In genomic region chr1:51484591-51484990, GRCh38 we compare ENCODE assay signal across 27 cellular contexts. TPM values are rescaled to one million over a fixed set of nuclear protein-coding genes. Genes with fewer than 3 reads are reported as not detected.
DNase-seq lines count a peak whose midpoint lies in the region; ATAC-seq, FAIRE-seq and TF ChIP-seq lines count a peak whose summit lies in the region.
"Had no signal": no experiment of that assay in that cellular context is flagged by ENCODE, and none has a peak within 500 bp of the region (broad histone marks: within the 10 kb centered on the region; RNA-seq: fewer than 3 reads in every experiment).

No MANE protein-coding gene starts in this region.

- no peak for TF ChIP-seq EP300 in upper lobe of left lung (IDR thresholded peaks at IDR 0.05)

- no peak for TF ChIP-seq POLR2A in upper lobe of left lung (IDR thresholded peaks at IDR 0.05)

- ATAC-seq in GM21717 (IDR thresholded peaks at IDR 0.05; ENCODE audit: unreplicated experiment) (no peak), upper lobe of left lung (ENCODE audit: low FRiP score in 2 of 2) (no peak)
- no peak for ATAC-seq in naive thymus-derived CD8-positive, alpha-beta T cell
- ATAC-seq: heart right ventricle; SK-N-SH treated with all-trans-retinoic acid at 6 μM for 48 hours; stimulated activated naive B cell treated with anti-CD40 and anti-IgM and Interleukin-4, amounts not matched to agents 10 μg/mL and 1 μg/mL and 100 μg/mL, for 72 hours had no signal

- no peak overlapping the region for H3K27ac Mint-ChIP-seq in naive thymus-derived CD8-positive, alpha-beta T cell
- H3K27ac Mint-ChIP-seq: activated B cell treated with CpG ODN at 0.5 μM for 24 hours; endodermal cell; neural progenitor cell; stimulated activated naive B cell treated with anti-CD40 and anti-IgM and Interleukin-4, amounts not matched to agents 10 μg/mL and 1 μg/mL and 100 μg/mL, for 72 hours had no signal

- H3K79me2 ChIP-seq in GM23248 (ENCODE audit: insufficient read depth), result peaks cover 89% of the 10 kb centered on the region

- H3K9me2 ChIP-seq in GM23248 (ENCODE audit: insufficient read depth), result no peaks in the 10 kb centered on the region

- H3K4me3 Mint-ChIP-seq in naive thymus-derived CD8-positive, alpha-beta T cell, result no peak overlapping the region
- H3K4me3 Mint-ChIP-seq: activated B cell treated with CpG ODN at 0.5 μM for 24 hours; CD4-positive, alpha-beta memory T cell; endodermal cell; neural progenitor cell; stimulated activated naive B cell treated with anti-CD40 and anti-IgM and Interleukin-4, amounts not matched to agents 10 μg/mL and 1 μg/mL and 100 μg/mL, for 72 hours had no signal

- H3K27me3 ChIP-seq in GM23248 (replicated peaks; ENCODE audit: insufficient read depth), result no peaks in the 10 kb centered on the region
- H3K27me3 ChIP-seq in upper lobe of left lung, result no peaks in the 10 kb centered on the region
- H3K27me3 ChIP-seq: breast epithelium, heart right ventricle, MG63, neural progenitor cell had no signal

- H3K4me1 ChIP-seq in GM23248 (ENCODE audit: insufficient read depth) (no peaks in the 10 kb centered on the region), upper lobe of left lung (peaks cover 10 to 16% (median 12%) of the 10 kb centered on the region in 4 donors)
- H3K4me1 ChIP-seq: breast epithelium, neural progenitor cell had no signal

- in situ Hi-C loops in GM23248 (cut with MboI), result no loop called here

- FAIRE-seq in RCC 7860 (lab: Jason Lieb, UNC), result peak; percentile 44

- H4K20me1 ChIP-seq in GM23248 (ENCODE audit: insufficient read depth), result no peaks in the 10 kb centered on the region

- no peak overlapping the region for H3K4me2 ChIP-seq in GM23248 (ENCODE audit: unreplicated experiment)
- H3K4me2 ChIP-seq: neural progenitor cell, smooth muscle cell had no signal

- H3K4me3 ChIP-seq in GM23248, result no peak overlapping the region
- H3K4me3 ChIP-seq in fibroblast of villous mesenchyme (ENCODE audit: low read depth, low read length), result no peak overlapping the region
- H3K4me3 ChIP-seq in upper lobe of left lung, result no peak overlapping the region
- H3K4me3 ChIP-seq: breast epithelium, heart right ventricle, MG63, neural progenitor cell, smooth muscle cell, thoracic aorta had no signal

- H3K36me3 ChIP-seq in GM23248 (ENCODE audit: low read depth) (no peaks in the 10 kb centered on the region), upper lobe of left lung (peaks cover 0 to 1% (median 0%) of the 10 kb centered on the region in 4 donors)
- H3K36me3 ChIP-seq: breast epithelium, neural progenitor cell, thoracic aorta had no signal

- H3F3A ChIP-seq in GM23248 (ENCODE audit: insufficient read depth), result no peaks in the 10 kb centered on the region

- H2AFZ ChIP-seq in GM23248, result no peak overlapping the region
- H2AFZ ChIP-seq: neural progenitor cell had no signal

- H3K9me3 ChIP-seq in GM23248 (ENCODE audit: low read depth) (no peaks in the 10 kb centered on the region), upper lobe of left lung (no peaks in the 10 kb centered on the region)
- H3K9me3 ChIP-seq: breast epithelium, heart right ventricle, MG63, thoracic aorta had no signal

- H3K27ac ChIP-seq in GM23248, result no peak overlapping the region
- H3K27ac ChIP-seq in upper lobe of left lung, result no peak overlapping the region
- H3K27ac ChIP-seq: breast epithelium, heart right ventricle, HL-60, neural progenitor cell, thoracic aorta had no signal

- H3K4me1 Mint-ChIP-seq in naive thymus-derived CD8-positive, alpha-beta T cell, result peaks cover 15 to 42% (median 29%) of the 10 kb centered on the region in 4 donors
- H3K4me1 Mint-ChIP-seq: neural progenitor cell had no signal

- no peak overlapping the region for H3K9ac ChIP-seq in GM23248
- H3K9ac ChIP-seq: neural progenitor cell had no signal

- no peak for TF ChIP-seq CTCF in fibroblast of villous mesenchyme (IDR thresholded peaks at IDR 0.05; ENCODE audit: insufficient read depth, low read depth, low read length)
- no peak for TF ChIP-seq CTCF in upper lobe of left lung (IDR thresholded peaks at IDR 0.05)

- H3K36me3 Mint-ChIP-seq in naive thymus-derived CD8-positive, alpha-beta T cell, result peaks cover 7 to 32% (median 21%) of the 10 kb centered on the region in 3 donors

- H3K27me3 Mint-ChIP-seq in naive thymus-derived CD8-positive, alpha-beta T cell, result no peaks in the 10 kb centered on the region
- H3K27me3 Mint-ChIP-seq: activated B cell treated with CpG ODN at 0.5 μM for 24 hours; CD4-positive, alpha-beta memory T cell; stimulated activated naive B cell treated with anti-CD40 and anti-IgM and Interleukin-4, amounts not matched to agents 10 μg/mL and 1 μg/mL and 100 μg/mL, for 72 hours had no signal

- POLR2A ChIA-PET in naive thymus-derived CD8-positive, alpha-beta T cell (lab: Charles Lee), result no interaction called here

- no peaks in the 10 kb centered on the region for H3K9me3 Mint-ChIP-seq in naive thymus-derived CD8-positive, alpha-beta T cell
- H3K9me3 Mint-ChIP-seq: activated B cell treated with CpG ODN at 0.5 μM for 24 hours; CD4-positive, alpha-beta memory T cell; endodermal cell; neural progenitor cell; stimulated activated naive B cell treated with anti-CD40 and anti-IgM and Interleukin-4, amounts not matched to agents 10 μg/mL and 1 μg/mL and 100 μg/mL, for 72 hours had no signal

- DNase-seq in GM23248 (peak; percentile 6), RCC 7860 (ENCODE audit: low spot score) (no peak), fibroblast of villous mesenchyme (ENCODE audit: low read depth) (peak; percentile 57), renal cortical epithelial cell (ENCODE audit: low read depth) (peak; percentile 90), upper lobe of left lung (no peak)
- DNase-seq in naive thymus-derived CD8-positive, alpha-beta T cell, result no peak
- DNase-seq: activated B cell treated with CpG ODN at 0.5 μM for 24 hours; activated CD4-positive, alpha-beta T cell treated with anti-CD3 and anti-CD28 coated beads, Interleukin-2, amount 50 U/mL, for 48 hours; activated CD8-positive, alpha-beta memory T cell treated with anti-CD3 and anti-CD28 coated beads, Interleukin-2, amount 50 U/mL, for 48 hours; activated effector memory CD4-positive, alpha-beta T cell treated with Interleukin-2 at 50 U/mL for 16 hours; CD4-positive, alpha-beta memory T cell; cortex of kidney; endodermal cell; GOT3; heart right ventricle; MG63; NCI-H1436; NCI-H526; stimulated activated CD4-positive, alpha-beta T cell treated with anti-CD3 and anti-CD28 coated beads, Interleukin-2, amount 100 ng/mL, for 48 hours; stimulated activated naive B cell treated with anti-CD40 and anti-IgM and Interleukin-4, amounts not matched to agents 10 μg/mL and 1 μg/mL and 100 μg/mL, for 72 hours had no signal

RNA-seq across cellular contexts. Expression of gene EPS15, which starts 34.5 kb away (rescaled TPM):
- 41.1 and 41.6 TPM in 2 replicates for total RNA-seq in GM23248 (2014; rRNA removed; shearing (Covaris generic))
- polyA plus RNA-seq in GM23248 (2016; fragmentation: Nextera tagmentation; extraction: Ambion mirVana), result 25.9 and 26.9 TPM in 2 replicates
- 47.4 and 58.7 TPM in 2 replicates for total RNA-seq in fibroblast of villous mesenchyme
- 52.3 and 67.6 TPM in 2 replicates for total RNA-seq in renal cortical epithelial cell
- 10 to 100 TPM; 48.8 to 53.8 TPM for total RNA-seq in naive thymus-derived CD8-positive, alpha-beta T cell
- 10 to 100 TPM; 29.5 to 41.1 (median 30.0) TPM for polyA plus RNA-seq in naive thymus-derived CD8-positive, alpha-beta T cell
- total RNA-seq in upper lobe of left lung, result 100 to 1,000 TPM in 1 of 6 donors, 10 to 100 TPM in 5; 50.4 to 181 (median 73.3) TPM

Comparison
In these comparisons a context has a peak if more than half of its experiments do, and no peak if none do; other contexts are left out.
1. DNase-seq: peak in GM23248 (single experiment), fibroblast of villous mesenchyme (single experiment) and renal cortical epithelial cell (single experiment); none in RCC 7860 (single experiment), naive thymus-derived CD8-positive, alpha-beta T cell (0 of 10) and upper lobe of left lung (0 of 2).